1 cellular context compared by ENCODE assay signal in the genomic region with DNA sequence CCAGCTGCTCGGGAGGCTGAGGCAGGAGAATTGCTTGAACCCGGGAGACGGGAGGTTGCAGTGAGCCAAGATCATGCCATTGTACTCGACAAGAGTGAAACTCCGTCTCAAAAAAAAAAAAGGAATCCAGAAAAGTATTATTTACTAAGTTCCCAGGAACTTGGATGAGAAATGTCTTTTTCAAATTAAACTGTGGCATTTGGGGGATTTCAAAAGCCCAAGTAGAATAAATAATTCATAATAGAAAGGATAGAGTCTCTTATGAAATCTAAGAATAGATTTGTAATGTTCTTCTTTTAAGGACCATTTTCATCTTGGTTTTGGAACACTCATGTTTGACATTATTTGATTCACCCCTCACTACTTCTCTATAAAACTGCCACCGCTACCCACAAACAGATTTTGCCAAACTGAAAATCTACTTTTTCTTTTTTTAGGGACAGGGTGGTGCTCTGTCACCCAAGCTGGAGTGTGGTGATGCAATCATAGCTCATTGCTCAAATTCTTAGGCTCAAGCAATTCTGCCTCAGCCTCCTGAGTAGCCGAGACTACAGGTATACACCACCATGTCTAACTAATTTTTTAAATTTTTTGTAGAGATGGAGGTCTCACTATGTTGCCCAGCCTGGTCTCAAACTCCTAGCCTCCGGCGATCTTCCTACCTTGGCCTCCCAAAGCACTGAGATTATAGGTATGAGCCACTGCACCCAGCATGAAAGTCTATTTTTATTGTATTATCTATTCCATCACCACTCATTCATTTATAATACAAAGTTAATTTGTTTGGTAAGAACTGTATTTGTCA.
A peak's percentile ranks its signal among the peaks of the same experiment; 100 is the strongest.
TF ChIP-seq lines count a peak whose summit lies in the region.

No MANE protein-coding gene starts in this region.

TF ChIP-seq in K562, 482 proteins besides CTCF, POLR2A, EP300 and RAD21 (continued from another document):
- TF ChIP-seq, protein P1, sequence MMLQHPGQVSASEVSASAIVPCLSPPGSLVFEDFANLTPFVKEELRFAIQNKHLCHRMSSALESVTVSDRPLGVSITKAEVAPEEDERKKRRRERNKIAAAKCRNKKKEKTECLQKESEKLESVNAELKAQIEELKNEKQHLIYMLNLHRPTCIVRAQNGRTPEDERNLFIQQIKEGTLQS (IDR thresholded peaks at IDR 0.05): peak; percentile 57
- TF ChIP-seq, protein P1 (CRISPR knock-in tag; conservative IDR thresholded peaks at IDR 0.05): no peak
TF ChIP-seq in K562: peak in this region for 3.
